In genomic region chr17:1454541-1454940, GRCh38 we compare ENCODE assay signal across 9 cellular contexts. TPM values are rescaled to one million over a fixed set of nuclear protein-coding genes. Genes with fewer than 3 reads are reported as not detected.
A peak's percentile ranks its signal among the peaks of the same experiment; 100 is the strongest.
DNase-seq lines count a peak whose midpoint lies in the region; ATAC-seq, FAIRE-seq and TF ChIP-seq lines count a peak whose summit lies in the region.
"Had no signal": no experiment of that assay in that cellular context is flagged by ENCODE, and none has a peak within 500 bp of the region (broad histone marks: within the 10 kb centered on the region; RNA-seq: fewer than 3 reads in every experiment).

No MANE protein-coding gene starts in this region.

- H3K4me1 Mint-ChIP-seq in activated T-cell treated with anti-CD3 and anti-CD28 coated beads, Interleukin-2, amount 50 U/mL, for 4 hours (ENCODE audit: low read depth), result peaks cover 45% of the 10 kb centered on the region
- peaks cover 19% of the 10 kb centered on the region for H3K4me1 Mint-ChIP-seq in astrocyte (ENCODE audit: low read depth, unreplicated experiment)

- peak overlapping the region; percentile 95 for H3K27ac ChIP-seq in astrocyte (ENCODE audit: low read depth, low read length)
- H3K27ac ChIP-seq in liver (ENCODE audit: low read depth in 1 of 2, low read length in 2 of 2), result peak overlapping the region in 1 of 2 donors; percentile 99
- H3K27ac ChIP-seq in thymus (ENCODE audit: low read depth), result no peak overlapping the region

- FAIRE-seq in astrocyte (lab: Jason Lieb, UNC) (no peak), urothelium cell line (lab: Jason Lieb, UNC) (no peak)
- FAIRE-seq: D721Med had no signal

- H3K27ac Mint-ChIP-seq in astrocyte (ENCODE audit: unreplicated experiment), result peak overlapping the region; percentile 98

- whole genome bisulfite sequencing in liver, result 76% methylated on average over 9 of the region's 9 CpGs
- 92% methylated on average over 9 of the region's 9 CpGs for WGBS in thymus

- H3K4me3 Mint-ChIP-seq in activated T-cell treated with anti-CD3 and anti-CD28 coated beads, Interleukin-2, amount 50 U/mL, for 4 hours, result peak overlapping the region; percentile 92
- H3K4me3 Mint-ChIP-seq in astrocyte (ENCODE audit: unreplicated experiment), result peak overlapping the region; percentile 96

- no peak for DNase-seq in activated T-cell treated with anti-CD3 and anti-CD28 coated beads, Interleukin-2, amount 50 U/mL, for 4 hours
- DNase-seq in activated T-cell treated with anti-CD3 and anti-CD28 coated beads, Interleukin-2, amount 50 U/mL, for 1 hour, result no peak
- no peak for DNase-seq in astrocyte (ENCODE audit: low read depth)
- DNase-seq in urothelium cell line (ENCODE audit: low spot score), result no peak
- DNase-seq in HCEC 1CT, result no peak
- DNase-seq in hepatic stellate cell (ENCODE audit: low spot score), result no peak

- ATAC-seq in activated T-cell treated with anti-CD3 and anti-CD28 coated beads, Interleukin-2, amount 50 U/mL, for 4 hours, result no peak

- H2AFZ ChIP-seq in astrocyte (ENCODE audit: low read depth, low read length), result no peak overlapping the region

- H3K79me2 ChIP-seq in astrocyte (ENCODE audit: insufficient read depth, low read length), result peaks cover 64% of the 10 kb centered on the region

- H3K4me3 ChIP-seq in astrocyte (ENCODE audit: insufficient read depth, low read depth, low read length) (peak overlapping the region; percentile 88), liver (ENCODE audit: low read depth in 1 of 3, low read length in 3 of 3) (peak overlapping the region; percentile 80 to 84 (median 81)), thymus (ENCODE audit: low read length) (peak overlapping the region; percentile 99)

- peak overlapping the region; percentile 97 for H3K9ac ChIP-seq in astrocyte (ENCODE audit: low read length)
- H3K9ac ChIP-seq in liver (ENCODE audit: low read depth in 1 of 2, low read length in 2 of 2), result peak overlapping the region in 1 of 2 donors; percentile 79

- peak overlapping the region; percentile 97 for H3K4me2 ChIP-seq in astrocyte (ENCODE audit: low read length)

- TF ChIP-seq CTCF in astrocyte (IDR thresholded peaks at IDR 0.05; ENCODE audit: insufficient read depth, low read depth, low read length), result no peak
- no peak for TF ChIP-seq CTCF in liver (IDR thresholded peaks at IDR 0.05; ENCODE audit: low read depth, low read length, missing input control)

- H3K9me3 ChIP-seq in astrocyte (ENCODE audit: insufficient read depth, low read depth, low read length) (no peaks in the 10 kb centered on the region), liver (ENCODE audit: control insufficient read depth in 4 of 4, low read length in 3 of 4) (no peaks in the 10 kb centered on the region), thymus (ENCODE audit: control insufficient read depth) (no peaks in the 10 kb centered on the region)

- peaks cover 7% of the 10 kb centered on the region for H3K36me3 Mint-ChIP-seq in activated T-cell treated with anti-CD3 and anti-CD28 coated beads, Interleukin-2, amount 50 U/mL, for 4 hours (ENCODE audit: insufficient read depth)
- peaks cover 14% of the 10 kb centered on the region for H3K36me3 Mint-ChIP-seq in astrocyte (ENCODE audit: low read depth, unreplicated experiment)

- H3K36me3 ChIP-seq in astrocyte (ENCODE audit: insufficient read depth, low read length), result no peaks in the 10 kb centered on the region
- peaks cover 0 to 2% (median 0%) of the 10 kb centered on the region in 4 donors for H3K36me3 ChIP-seq in liver (ENCODE audit: control insufficient read depth in 4 of 4, insufficient read depth in 3 of 4, low read depth in 1 of 4, low read length in 3 of 4)
- H3K36me3 ChIP-seq in thymus (ENCODE audit: control insufficient read depth, insufficient read depth), result peaks cover 13% of the 10 kb centered on the region

- H3K27me3 ChIP-seq in astrocyte (ENCODE audit: insufficient read depth, low read length) (no peaks in the 10 kb centered on the region), liver (ENCODE audit: control insufficient read depth in 4 of 4, insufficient read depth in 4 of 4, low read length in 3 of 4) (no peaks in the 10 kb centered on the region), thymus (ENCODE audit: control insufficient read depth, insufficient read depth) (no peaks in the 10 kb centered on the region)

- H3K27me3 Mint-ChIP-seq in activated T-cell treated with anti-CD3 and anti-CD28 coated beads, Interleukin-2, amount 50 U/mL, for 4 hours (ENCODE audit: low read depth), result no peaks in the 10 kb centered on the region
- H3K27me3 Mint-ChIP-seq in astrocyte (ENCODE audit: low read depth, unreplicated experiment), result no peaks in the 10 kb centered on the region

- H3K4me1 ChIP-seq in astrocyte (ENCODE audit: insufficient read depth, low read length), result peaks cover 14% of the 10 kb centered on the region
- H3K4me1 ChIP-seq in liver (ENCODE audit: control insufficient read depth in 4 of 4, insufficient read depth in 4 of 4, low read length in 3 of 4), result peaks cover 4 to 27% (median 19%) of the 10 kb centered on the region in 4 donors
- H3K4me1 ChIP-seq in thymus (ENCODE audit: control insufficient read depth, insufficient read depth, low read length), result peaks cover 11% of the 10 kb centered on the region

- TF ChIP-seq RAD21 in liver (IDR thresholded peaks at IDR 0.05), result no peak

- H3K9me3 Mint-ChIP-seq in activated T-cell treated with anti-CD3 and anti-CD28 coated beads, Interleukin-2, amount 50 U/mL, for 4 hours, result no peaks in the 10 kb centered on the region
- H3K9me3 Mint-ChIP-seq in astrocyte (ENCODE audit: unreplicated experiment), result no peaks in the 10 kb centered on the region

- H4K20me1 ChIP-seq in astrocyte (ENCODE audit: insufficient read depth, low read length), result peaks cover 60% of the 10 kb centered on the region

TF ChIP-seq in liver, 16 proteins besides CTCF, POLR2A, EP300 and RAD21 (continues in another document):
- TF ChIP-seq NR2F2 (IDR thresholded peaks at IDR 0.05) (no peak), HNF4A (conservative IDR thresholded peaks at IDR 0.05) (no peak), FOXA2 (IDR thresholded peaks at IDR 0.05) (no peak), JUND (IDR thresholded peaks at IDR 0.05) (no peak), GABPA (IDR thresholded peaks at IDR 0.05 in 1 of 2, conservative IDR thresholded peaks at IDR 0.05 in 1 of 2) (no peak), EGR1 (IDR thresholded peaks at IDR 0.05; ENCODE audit: low read depth in 2 of 2) (no peak), SP1 (IDR thresholded peaks at IDR 0.05) (no peak), REST (IDR thresholded peaks at IDR 0.05) (no peak), HNF4G (IDR thresholded peaks at IDR 0.05) (no peak), FOXA1 (IDR thresholded peaks at IDR 0.05) (no peak), RXRA (IDR thresholded peaks at IDR 0.05) (no peak), TAF1 (conservative IDR thresholded peaks at IDR 0.05) (no peak)
- TF ChIP-seq, protein P1, sequence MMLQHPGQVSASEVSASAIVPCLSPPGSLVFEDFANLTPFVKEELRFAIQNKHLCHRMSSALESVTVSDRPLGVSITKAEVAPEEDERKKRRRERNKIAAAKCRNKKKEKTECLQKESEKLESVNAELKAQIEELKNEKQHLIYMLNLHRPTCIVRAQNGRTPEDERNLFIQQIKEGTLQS (IDR thresholded peaks at IDR 0.05), result no peak
- TF ChIP-seq, protein P2, sequence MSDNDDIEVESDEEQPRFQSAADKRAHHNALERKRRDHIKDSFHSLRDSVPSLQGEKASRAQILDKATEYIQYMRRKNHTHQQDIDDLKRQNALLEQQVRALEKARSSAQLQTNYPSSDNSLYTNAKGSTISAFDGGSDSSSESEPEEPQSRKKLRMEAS (IDR thresholded peaks at IDR 0.05), result no peak

RNA-seq across cellular contexts. Expression of gene CRK, which starts 1.5 kb away (rescaled TPM):
- total RNA-seq in activated T-cell treated with anti-CD3 and anti-CD28 coated beads, Interleukin-2, amount 50 U/mL, for 4 hours, result 10 to 100 TPM; 21.0 to 22.4 (median 22.0) TPM
- 81.1 and 83.5 TPM in 2 replicates for total RNA-seq in astrocyte
- 10 to 100 TPM; 35.9 to 69.9 TPM for total RNA-seq in liver
- 10 to 100 TPM; 29.5 to 33.7 TPM for polyA plus RNA-seq in liver
- 26.6 TPM for polyA plus RNA-seq in thymus

RNA-seq across cellular contexts. Expression of gene MYO1C, which starts 37.9 kb away (rescaled TPM):
- total RNA-seq in activated T-cell treated with anti-CD3 and anti-CD28 coated beads, Interleukin-2, amount 50 U/mL, for 4 hours, result 10 to 100 TPM; 16.7 to 34.5 (median 18.3) TPM
- total RNA-seq in astrocyte (132 and 134 TPM in 2 replicates), liver (10 to 100 TPM; 20.3 to 61.7 TPM)
- polyA plus RNA-seq in liver (10 to 100 TPM; 22.9 to 33.6 TPM), thymus (24.8 TPM)

RNA-seq across cellular contexts. Expression of gene YWHAE, which starts 54.5 kb away (rescaled TPM):
- total RNA-seq in activated T-cell treated with anti-CD3 and anti-CD28 coated beads, Interleukin-2, amount 50 U/mL, for 4 hours, result 100 to 1,000 TPM; 470 to 529 (median 478) TPM
- total RNA-seq in astrocyte (756 and 771 TPM in 2 replicates), liver (100 to 1,000 TPM; 173 to 288 TPM)
- polyA plus RNA-seq in liver (100 to 1,000 TPM; 177 to 226 TPM), thymus (264 TPM)
